Comparison of ENCODE assay signal across 18 cellular contexts in genomic region chrX:124488412-124489161, GRCh38.
DNase-seq lines count a peak whose midpoint lies in the region; ATAC-seq and TF ChIP-seq lines count a peak whose summit lies in the region.
"Had no signal": no experiment of that assay in that cellular context is flagged by ENCODE, and none has a peak within 500 bp of the region (broad histone marks: within the 10 kb centered on the region; RNA-seq: fewer than 3 reads in every experiment).

No MANE protein-coding gene starts in this region.

- intact Hi-C loops in upper lobe of right lung (cut with DNase I): no loop called here

- H3K4me1 ChIP-seq in upper lobe of right lung: no peaks in the 10 kb centered on the region
- H3K4me1 ChIP-seq: esophagus muscularis mucosa had no signal

- H3K9me3 ChIP-seq in upper lobe of right lung: no peaks in the 10 kb centered on the region
- H3K9me3 ChIP-seq: esophagus muscularis mucosa had no signal

- DNase-seq in nucleus accumbens (lab: John Stamatoyannopoulos, UW): no peak
- DNase-seq in NCI-H2107 (lab: John Stamatoyannopoulos, UW): no peak
- DNase-seq in upper lobe of right lung: no peak
- DNase-seq in stimulated activated CD4-positive, alpha-beta T cell treated with anti-CD3 and anti-CD28 coated beads, Interleukin-15, amount 100 ng/mL, for 24 hours: no peak
- DNase-seq: activated CD4-positive, alpha-beta T cell treated with anti-CD3 and anti-CD28 coated beads, Interleukin-2, amount 50 U/mL, for 1 hour; DMS79; left ventricle myocardium superior; natural killer cell; NCI-H1105; NCI-H446 treated with DMSO at 0.1 percent for 48 hours; stimulated activated CD4-positive, alpha-beta T cell treated with anti-CD3 and anti-CD28 coated beads, Interleukin-4, amount 100 ng/mL, for 1 hour; stimulated activated naive CD8-positive, alpha-beta T cell treated with anti-CD3 and anti-CD28 coated beads, Interleukin-15, Interleukin-2, amounts not matched to agents 100 U/mL and 50 U/mL, for 24 hours had no signal

- no peak for TF ChIP-seq CTCF in upper lobe of right lung (IDR thresholded peaks at IDR 0.05)

- no peaks in the 10 kb centered on the region for H3K36me3 ChIP-seq in upper lobe of right lung
- H3K36me3 ChIP-seq: esophagus muscularis mucosa had no signal

- H3K27ac ChIP-seq in upper lobe of right lung: no peak overlapping the region
- H3K27ac ChIP-seq: esophagus muscularis mucosa had no signal

- no peak overlapping the region for H3K4me3 ChIP-seq in upper lobe of right lung
- H3K4me3 ChIP-seq: esophagus muscularis mucosa had no signal

- ATAC-seq in GM18511 (IDR thresholded peaks at IDR 0.05; ENCODE audit: unreplicated experiment) (peak; percentile 91), GM21360 (IDR thresholded peaks at IDR 0.05; ENCODE audit: unreplicated experiment) (peak; percentile 85), HG02938 (IDR thresholded peaks at IDR 0.05; ENCODE audit: unreplicated experiment) (peak; percentile 87), HG03571 (IDR thresholded peaks at IDR 0.05; ENCODE audit: unreplicated experiment) (peak; percentile 90), upper lobe of right lung (no peak)
- ATAC-seq: HCT116; left ventricle myocardium superior; natural killer cell; stimulated activated naive CD8-positive, alpha-beta T cell treated with anti-CD3 and anti-CD28 coated beads, Interleukin-15, Interleukin-2, amounts not matched to agents 100 U/mL and 50 U/mL, for 24 hours had no signal

- no peaks in the 10 kb centered on the region for H3K27me3 ChIP-seq in upper lobe of right lung
- H3K27me3 ChIP-seq: esophagus muscularis mucosa had no signal
